In the genomic region with DNA sequence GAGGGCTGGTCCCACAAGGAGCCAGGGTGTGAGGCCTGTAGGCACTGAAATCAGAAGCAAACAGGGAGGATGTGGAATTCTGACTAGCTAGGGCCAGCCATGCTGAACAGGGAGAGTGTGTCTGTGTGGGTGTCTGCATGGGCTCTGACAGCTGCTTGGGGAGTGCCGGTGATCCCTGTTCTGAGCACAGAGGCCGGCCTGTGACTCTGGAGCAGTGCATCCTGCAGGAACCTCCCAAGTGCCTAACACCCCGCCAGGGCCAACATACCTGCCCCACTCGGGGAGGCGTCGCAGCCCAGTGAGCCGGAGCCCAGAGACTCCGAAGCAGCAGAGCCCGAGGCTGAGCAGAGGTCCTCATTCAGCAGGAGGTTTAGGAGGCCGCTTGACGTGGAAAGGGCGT, we compare ENCODE assay signal across 1 cellular context.
TF ChIP-seq lines count a peak whose summit lies in the region.

No MANE protein-coding gene starts in this region.

TF ChIP-seq in H1, 55 proteins besides CTCF, POLR2A, EP300 and RAD21:
- TF ChIP-seq HDAC6 (IDR thresholded peaks at IDR 0.05; ENCODE audit: low read depth, low read length): no peak
- TF ChIP-seq, protein P1, sequence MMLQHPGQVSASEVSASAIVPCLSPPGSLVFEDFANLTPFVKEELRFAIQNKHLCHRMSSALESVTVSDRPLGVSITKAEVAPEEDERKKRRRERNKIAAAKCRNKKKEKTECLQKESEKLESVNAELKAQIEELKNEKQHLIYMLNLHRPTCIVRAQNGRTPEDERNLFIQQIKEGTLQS (IDR thresholded peaks at IDR 0.05; ENCODE audit: insufficient read depth, low read depth, low read length): no peak
- no peak for TF ChIP-seq RBBP5 (IDR thresholded peaks at IDR 0.05; ENCODE audit: borderline replicate concordance, low read depth, low read length)
- no peak for TF ChIP-seq SP4 (IDR thresholded peaks at IDR 0.05; ENCODE audit: low read length)
- TF ChIP-seq RXRA (IDR thresholded peaks at IDR 0.05; ENCODE audit: insufficient read depth, low read depth, low read length): no peak
- TF ChIP-seq CEBPB (IDR thresholded peaks at IDR 0.05; ENCODE audit: low read depth, low read length): no peak
- TF ChIP-seq CREB1 (IDR thresholded peaks at IDR 0.05): no peak
- TF ChIP-seq TBP (IDR thresholded peaks at IDR 0.05; ENCODE audit: low read depth, low read length): no peak
- TF ChIP-seq CHD1 (IDR thresholded peaks at IDR 0.05; ENCODE audit: low read depth, low read length): no peak
- no peak for TF ChIP-seq TAF7 (optimal IDR thresholded peaks at IDR 0.05; ENCODE audit: borderline replicate concordance, low read depth, low read length)
- no peak for TF ChIP-seq SRF (IDR thresholded peaks at IDR 0.05; ENCODE audit: low read depth, low read length)
- no peak for TF ChIP-seq NRF1 (IDR thresholded peaks at IDR 0.05; ENCODE audit: low read depth, low read length)
- TF ChIP-seq CHD2 (IDR thresholded peaks at IDR 0.05; ENCODE audit: low read length): no peak
- no peak for TF ChIP-seq POU5F1 (IDR thresholded peaks at IDR 0.05; ENCODE audit: low read depth, low read length)
- no peak for TF ChIP-seq JUN (IDR thresholded peaks at IDR 0.05; ENCODE audit: low read depth, low read length)
- TF ChIP-seq KDM1A (IDR thresholded peaks at IDR 0.05; ENCODE audit: borderline replicate concordance, low read length): no peak
- TF ChIP-seq RFX5 (IDR thresholded peaks at IDR 0.05; ENCODE audit: borderline replicate concordance, low read depth, low read length): no peak
- TF ChIP-seq GABPA (IDR thresholded peaks at IDR 0.05; ENCODE audit: borderline replicate concordance, insufficient read depth, low read length): no peak
- no peak for TF ChIP-seq EZH2 (IDR thresholded peaks at IDR 0.05; ENCODE audit: low read depth, low read length, severe bottlenecking)
- no peak for TF ChIP-seq BRCA1 (IDR thresholded peaks at IDR 0.05; ENCODE audit: low read depth, low read length)
